ENCODE assay signal across 24 cellular contexts in the genomic region with DNA sequence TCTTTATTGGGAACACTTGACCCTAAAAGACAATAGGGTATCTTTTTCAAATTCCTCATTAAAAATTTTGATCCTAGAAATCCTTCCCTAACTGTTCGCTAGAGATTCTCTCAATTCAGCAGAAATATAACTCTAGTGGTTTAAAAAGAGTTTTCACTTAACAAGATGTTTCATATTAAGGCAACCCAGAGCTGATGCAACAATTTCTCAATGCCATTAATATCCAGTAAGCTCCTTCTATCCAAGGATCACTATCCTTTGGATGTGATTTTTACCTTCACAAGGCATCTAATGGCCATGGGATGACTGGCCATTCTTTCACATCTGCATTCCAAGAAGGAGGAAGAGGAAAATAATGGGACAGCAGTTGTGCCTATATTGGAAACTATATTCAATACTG.
DNase-seq lines count a peak whose midpoint lies in the region; ATAC-seq and TF ChIP-seq lines count a peak whose summit lies in the region.
"Had no signal": no experiment of that assay in that cellular context is flagged by ENCODE, and none has a peak within 500 bp of the region (broad histone marks: within the 10 kb centered on the region; RNA-seq: fewer than 3 reads in every experiment).

No MANE protein-coding gene starts in this region.

- H2AFZ ChIP-seq in GM23248 = peak overlapping the region; percentile 32
- H2AFZ ChIP-seq in trophoblast cell (ENCODE audit: insufficient read depth, low read length, poor library complexity) = no peak overlapping the region

- H3K27ac ChIP-seq in GM23248 (no peak overlapping the region), trophoblast cell (ENCODE audit: low read depth, low read length) (no peak overlapping the region)
- H3K27ac ChIP-seq: RWPE1 had no signal

- H3K4me1 ChIP-seq in GM23248 (ENCODE audit: insufficient read depth) (0 out of 2 replicates have a peak, but pooled peaks cover 4% of the 10 kb centered on the region), adipocyte (ENCODE audit: control insufficient read depth, insufficient read depth, low read length) (no peaks in the 10 kb centered on the region), trophoblast cell (ENCODE audit: control insufficient read depth in 1 of 2, insufficient read depth in 2 of 2, low read length in 2 of 2) (no peaks in the 10 kb centered on the region)

- H2BK120ac ChIP-seq in trophoblast cell (ENCODE audit: insufficient read depth, low read length, poor library complexity) = no peak overlapping the region

- no peak overlapping the region for H4K8ac ChIP-seq in trophoblast cell (ENCODE audit: low read depth, low read length)

- DNase-seq in GM23248 (peak; percentile 13), adipocyte (ENCODE audit: low read depth) (peak; percentile 73), fibroblast of the aortic adventitia (ENCODE audit: low read depth) (peak; percentile 50), trophoblast cell (no peak), GM13977 (ENCODE audit: low spot score) (no peak)
- no peak for DNase-seq in activated CD8-positive, alpha-beta memory T cell treated with anti-CD3 and anti-CD28 coated beads, Interleukin-2, amount 50 U/mL, for 48 hours
- DNase-seq: BE2C, Calu3, DMS153, DND-41, H9, HFFc6, KG1, MG63, NCI-H1048, NCI-H1417, NCI-H1694, NCI-H2029 treated with DMSO at 0.1 percent for 48 hours, NCI-H2227 treated with DMSO at 0.1 percent for 48 hours, NCI-H526 treated with DMSO at 0.1 percent for 48 hours, SHP77 had no signal

- no peaks in the 10 kb centered on the region for H4K20me1 ChIP-seq in GM23248 (ENCODE audit: insufficient read depth)

- H3K9me3 ChIP-seq in GM23248 (ENCODE audit: low read depth) (no peaks in the 10 kb centered on the region), adipocyte (ENCODE audit: control insufficient read depth, low read length) (no peaks in the 10 kb centered on the region), trophoblast cell (ENCODE audit: insufficient read depth, low read depth, low read length) (no peaks in the 10 kb centered on the region)
- H3K9me3 ChIP-seq: BE2C, MG63 had no signal

- H3K23ac ChIP-seq in trophoblast cell (ENCODE audit: low read length) = no peak overlapping the region

- H3K36me3 ChIP-seq in GM23248 (ENCODE audit: low read depth) (no peaks in the 10 kb centered on the region), adipocyte (ENCODE audit: control insufficient read depth, insufficient read depth, low read length, severe bottlenecking) (no peaks in the 10 kb centered on the region), trophoblast cell (ENCODE audit: control insufficient read depth in 1 of 2, insufficient read depth in 2 of 2, low read length in 2 of 2) (no peaks in the 10 kb centered on the region)
- H3K36me3 ChIP-seq: BE2C, MG63 had no signal

- H3K79me1 ChIP-seq in trophoblast cell (ENCODE audit: low read length) = no peaks in the 10 kb centered on the region

- no peak overlapping the region for H3K4me3 ChIP-seq in GM23248
- no peak overlapping the region for H3K4me3 ChIP-seq in adipocyte (ENCODE audit: low read length)
- H3K4me3 ChIP-seq in fibroblast of the aortic adventitia (ENCODE audit: low read depth, low read length) = no peak overlapping the region
- no peak overlapping the region for H3K4me3 ChIP-seq in trophoblast cell (ENCODE audit: low read depth, low read length)
- H3K4me3 ChIP-seq: MG63 had no signal

- H3F3A ChIP-seq in GM23248 (ENCODE audit: insufficient read depth) = 0 out of 2 replicates have a peak, but pooled peaks cover 3% of the 10 kb centered on the region

- H2BK12ac ChIP-seq in trophoblast cell (ENCODE audit: low read length) = no peak overlapping the region

- H3K27me3 ChIP-seq in GM23248 (replicated peaks; ENCODE audit: insufficient read depth) (no peaks in the 10 kb centered on the region), adipocyte (replicated peaks; ENCODE audit: control insufficient read depth, insufficient read depth, low read length) (no peaks in the 10 kb centered on the region), trophoblast cell (ENCODE audit: insufficient read depth, low read length) (no peaks in the 10 kb centered on the region)
- H3K27me3 ChIP-seq: BE2C, MG63 had no signal

- H4K12ac ChIP-seq in trophoblast cell (ENCODE audit: low read depth, low read length) = no peak overlapping the region

- no peak for ATAC-seq in GM18867 (IDR thresholded peaks at IDR 0.05; ENCODE audit: unreplicated experiment)
- ATAC-seq: Panc1 had no signal

- H3K9ac ChIP-seq in GM23248 = no peak overlapping the region
- H3K9ac ChIP-seq in adipocyte (ENCODE audit: low read length) = no peak overlapping the region
- H3K9ac ChIP-seq in trophoblast cell (ENCODE audit: low read length) = no peak overlapping the region

- TF ChIP-seq CTCF in fibroblast of the aortic adventitia (IDR thresholded peaks at IDR 0.05; ENCODE audit: insufficient read depth, low read length) (no peak), GM13977 (IDR thresholded peaks at IDR 0.05; ENCODE audit: extremely low read depth, insufficient read depth, missing control alignments) (no peak)

- in situ Hi-C loops in GM23248 (cut with MboI) = no loop called here
- in situ Hi-C loops in GM13977 (cut with MboI; ENCODE audit: low pct_unique_long_range_greater_than_20kb, low sequenced_read_pairs, unreplicated experiment) = no loop called here

- WGBS in GM23248 (ENCODE audit: low coverage in 1 of 2, low lambda C conversion rate in 2 of 2, missing lambda C conversion rate in 2 of 2), 2 experiments = 61 to 85% methylated on average over 1 of the region's 1 CpG
- no CpG with 5 or more reads among the region's 1 CpG for WGBS in trophoblast cell (ENCODE audit: extremely low coverage, insufficient coverage, insufficient read length)

- no peak overlapping the region for H3K4ac ChIP-seq in trophoblast cell (ENCODE audit: low read depth, low read length)

- no peak overlapping the region for H3K4me2 ChIP-seq in GM23248 (ENCODE audit: unreplicated experiment)
- H3K4me2 ChIP-seq in trophoblast cell (ENCODE audit: low read length) = no peak overlapping the region

- H2BK5ac ChIP-seq in trophoblast cell (ENCODE audit: low read depth, low read length, poor library complexity) = no peak overlapping the region

- H3K14ac ChIP-seq in trophoblast cell (ENCODE audit: low read length) = no peak overlapping the region

- no peak overlapping the region for H3K18ac ChIP-seq in trophoblast cell (ENCODE audit: low read length)

- H4K91ac ChIP-seq in trophoblast cell (ENCODE audit: low read depth, low read length) = no peak overlapping the region

- H2AK5ac ChIP-seq in trophoblast cell (ENCODE audit: low read length) = no peak overlapping the region

- H3K79me2 ChIP-seq in GM23248 (ENCODE audit: insufficient read depth) (no peaks in the 10 kb centered on the region), trophoblast cell (ENCODE audit: control insufficient read depth, insufficient read depth, low read length, poor library complexity) (no peaks in the 10 kb centered on the region)

- no peaks in the 10 kb centered on the region for H3K9me2 ChIP-seq in GM23248 (ENCODE audit: insufficient read depth)

Comparison
In these comparisons a context has a peak if more than half of its experiments do, and no peak if none do; other contexts are left out.
1. DNase-seq: peak in GM23248 (single experiment), adipocyte (single experiment) and fibroblast of the aortic adventitia (single experiment); none in trophoblast cell (0 of 2), GM13977 (single experiment) and activated CD8-positive, alpha-beta memory T cell treated with anti-CD3 and anti-CD28 coated beads, Interleukin-2, amount 50 U/mL, for 48 hours (single experiment).